ENCODE assay signal across 28 cellular contexts in the genomic region with DNA sequence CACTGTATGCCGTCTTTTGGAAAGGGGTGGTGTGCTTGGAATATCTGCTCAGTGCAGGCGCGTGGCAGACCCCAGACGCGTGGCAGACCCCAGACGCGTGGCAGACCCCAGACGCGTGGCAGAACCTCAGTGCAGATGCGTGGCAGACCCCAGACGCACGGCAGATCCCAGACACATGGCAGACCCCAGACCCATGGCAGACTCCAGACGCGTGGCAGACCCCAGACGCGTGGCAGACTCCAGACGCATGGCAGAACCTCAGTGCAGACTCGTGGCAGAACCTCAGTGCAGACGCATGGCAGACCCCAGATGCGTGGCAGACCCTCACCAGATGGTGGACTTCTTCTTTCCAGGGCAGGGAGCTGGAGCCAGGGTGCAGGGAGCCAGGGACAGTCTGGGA. TPM values are rescaled to one million over a fixed set of nuclear protein-coding genes. Genes with fewer than 3 reads are reported as not detected.
"Had no signal": no experiment of that assay in that cellular context is flagged by ENCODE, and none has a peak within 500 bp of the region (broad histone marks: within the 10 kb centered on the region; RNA-seq: fewer than 3 reads in every experiment).

No MANE protein-coding gene starts in this region.

- H2AFZ ChIP-seq: hepatocyte had no signal

- H3K79me2 ChIP-seq: hepatocyte had no signal

- H3K4me1 ChIP-seq: tibial nerve had no signal

- FAIRE-seq: bronchial epithelial cell, colon, kidney had no signal

- DNase-seq: activated CD4-positive, alpha-beta memory T cell treated with anti-CD3 and anti-CD28 coated beads for 36 hours; activated CD4-positive, alpha-beta T cell treated with anti-CD3 and anti-CD28 coated beads, Interleukin-2, amount 10 ng/mL, durations not matched to agents 24 days and 14 days; activated CD4-positive, CD25-positive, alpha-beta regulatory T cell treated with anti-CD3 and anti-CD28 coated beads, Interleukin-2, amount 50 U/mL, for 72 hours; activated CD8-positive, alpha-beta memory T cell treated with anti-CD3 and anti-CD28 coated beads, Interleukin-2, amount 50 U/mL, for 4 hours; activated gamma-delta T cell treated with Interleukin-2 at 50 U/mL for 16 hours; activated naive CD8-positive, alpha-beta T cell treated with anti-CD3 and anti-CD28 coated beads, Interleukin-2, amount 50 U/mL, for 24 hours; activated T-cell treated with anti-CD3 and anti-CD28 coated beads, Interleukin-2, amount 50 U/mL, for 1 hour; amygdala; effector memory CD4-positive, alpha-beta T cell; erythroblast; gastrocnemius medialis; kidney; naive thymus-derived CD4-positive, alpha-beta T cell; occipital lobe; right cardiac atrium; stimulated activated CD4-positive, alpha-beta T cell treated with anti-CD3 and anti-CD28 coated beads, Interleukin-2, amount 100 ng/mL, for 48 hours; stimulated activated naive CD4-positive, alpha-beta T cell treated with Interleukin-2 at 50 U/mL for 16 hours; T-helper 17 cell; T1000; WERI-Rb-1 had no signal

- ATAC-seq: activated naive CD8-positive, alpha-beta T cell treated with anti-CD3 and anti-CD28 coated beads, Interleukin-2, amount 50 U/mL, for 24 hours; gastrocnemius medialis; naive thymus-derived CD4-positive, alpha-beta T cell; T-helper 17 cell had no signal

- H3K27ac ChIP-seq: gastrocnemius medialis, hepatocyte, tibial nerve, WERI-Rb-1 had no signal

- H3K9me3 ChIP-seq: gastrocnemius medialis, tibial nerve had no signal

- H3K27me3 ChIP-seq: hepatocyte had no signal

- H3K4me3 ChIP-seq: gastrocnemius medialis, hepatocyte, tibial nerve had no signal

- H3K36me3 ChIP-seq: gastrocnemius medialis, tibial nerve, WERI-Rb-1 had no signal

RNA-seq across cellular contexts. Expression of gene MUC4, which starts 0.6 kb away (rescaled TPM):
- total RNA-seq: dermis microvascular lymphatic vessel endothelial cell, liver, occipital lobe, T-helper 17 cell, tibial nerve had no signal
- polyA plus RNA-seq: liver; naive thymus-derived CD4-positive, alpha-beta T cell; neural cell; urinary bladder had no signal
